Comparison of ENCODE assay signal across 8 cellular contexts in the genomic region with DNA sequence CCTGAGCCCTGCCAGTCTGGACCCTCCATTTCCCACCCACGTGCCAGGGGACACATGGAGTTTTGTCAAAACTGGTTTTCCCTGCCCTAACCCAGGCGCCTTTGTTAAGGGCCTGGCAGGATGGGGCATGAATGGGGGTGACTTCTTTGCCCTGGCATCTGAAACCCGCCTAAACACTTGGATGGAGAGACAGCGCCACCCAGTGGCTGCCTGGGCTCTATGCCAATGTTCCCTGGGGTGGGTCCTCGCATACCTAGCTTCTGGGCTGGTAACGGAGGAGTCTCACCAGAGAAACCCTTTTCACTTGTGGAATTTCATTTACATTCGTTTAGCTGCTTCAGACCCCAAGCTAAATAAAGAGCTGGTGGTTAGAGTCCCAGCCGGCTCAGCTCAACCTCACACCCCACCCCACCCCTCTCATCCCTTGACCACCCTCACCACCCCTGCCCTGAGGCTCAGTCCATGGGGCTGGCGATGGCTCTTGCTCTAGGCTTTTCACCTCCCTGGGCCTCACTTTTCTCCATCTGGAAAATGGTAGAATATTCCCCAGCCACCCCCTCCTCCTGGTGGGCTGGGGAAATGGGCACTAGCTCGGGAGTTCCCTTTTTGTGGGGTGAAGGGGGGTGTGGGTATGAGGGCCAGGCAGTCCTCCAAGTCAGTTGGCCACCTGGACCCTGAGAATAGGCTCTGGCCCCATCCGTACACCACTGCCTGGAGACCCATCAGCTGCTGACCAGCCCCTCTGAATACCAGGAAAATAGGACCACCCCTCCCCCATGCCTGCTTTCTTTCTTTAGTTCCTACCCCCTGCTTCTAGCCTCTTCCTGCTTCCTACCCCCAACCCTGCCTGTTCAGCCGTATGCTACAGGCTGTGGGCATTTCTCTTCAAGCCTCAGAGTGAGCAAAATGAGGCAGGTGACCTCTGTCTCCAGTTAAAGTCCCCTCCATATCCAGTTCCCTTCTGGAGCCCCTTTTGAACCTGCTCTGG. TPM values are rescaled to one million over a fixed set of nuclear protein-coding genes. Genes with fewer than 3 reads are reported as not detected.
DNase-seq lines count a peak whose midpoint lies in the region; ATAC-seq and TF ChIP-seq lines count a peak whose summit lies in the region.

No MANE protein-coding gene starts in this region.

- no peaks in the 10 kb centered on the region for H4K20me1 ChIP-seq in SU-DHL-6 (ENCODE audit: low read depth, low read length)

- H3K4me3 ChIP-seq in MG63 (no peak overlapping the region), SU-DHL-6 (ENCODE audit: insufficient read depth, low read length, poor library complexity, severe bottlenecking) (no peak overlapping the region), adrenal gland (no peak overlapping the region)

- H3K9me3 ChIP-seq in MG63 (no peaks in the 10 kb centered on the region), SU-DHL-6 (ENCODE audit: insufficient read depth, low read length) (no peaks in the 10 kb centered on the region), adrenal gland (replicated peaks in 1 of 3) (no peaks in the 10 kb centered on the region)

- peak; percentile 64 for ATAC-seq in GM18870 (IDR thresholded peaks at IDR 0.05; ENCODE audit: unreplicated experiment)
- peak; percentile 88 for ATAC-seq in left ventricle myocardium superior

- no peak overlapping the region for H3K9ac ChIP-seq in SU-DHL-6 (ENCODE audit: low read length)

- no peaks in the 10 kb centered on the region for H3K9me2 ChIP-seq in SU-DHL-6 (replicated peaks; ENCODE audit: insufficient read depth, low read length)

- H3K27me3 ChIP-seq in MG63: no peaks in the 10 kb centered on the region
- H3K27me3 ChIP-seq in SU-DHL-6 (ENCODE audit: low read length): no peaks in the 10 kb centered on the region
- peaks cover 22% of the 10 kb centered on the region for H3K27me3 ChIP-seq in adrenal gland

- WGBS in adrenal gland, 4 donors: 0 to 26% (median 17%) methylated on average over 1 to 12 of the region's 12 CpGs

- H3K4me1 ChIP-seq in adrenal gland (replicated peaks in 1 of 2): no peaks in the 10 kb centered on the region

- intact Hi-C loops in adrenal gland (cut with DNase I) (loop anchor here (2.0 to 5.0 kb wide), 2 partner anchors 130 to 396 kb away; no protein-coding TSS in a partner anchor), left ventricle myocardium superior (cut with micrococcal nuclease) (no loop called here)

- H3K4me2 ChIP-seq in SU-DHL-6 (ENCODE audit: low read depth, low read length, poor library complexity, severe bottlenecking): no peak overlapping the region

- H3K27ac ChIP-seq in SU-DHL-6 (ENCODE audit: low read depth, low read length) (no peak overlapping the region), adrenal gland (no peak overlapping the region)

- no peaks in the 10 kb centered on the region for H3F3A ChIP-seq in SU-DHL-6 (ENCODE audit: insufficient read depth)

- H2AFZ ChIP-seq in SU-DHL-6 (ENCODE audit: low read depth, low read length, severe bottlenecking): no peak overlapping the region

- TF ChIP-seq POLR2A in adrenal gland (IDR thresholded peaks at IDR 0.05): no peak

- peak; percentile 82 for DNase-seq in AG08396 (ENCODE audit: low spot score)
- peak; percentile 47 for DNase-seq in MG63
- peak; percentile 48 to 76 (median 68) for DNase-seq in adrenal gland
- peak; percentile 78 for DNase-seq in left ventricle myocardium superior
- DNase-seq in renal cortical epithelial cell (ENCODE audit: low read depth): peak; percentile 33
- no peak for DNase-seq in T1000 (lab: John Stamatoyannopoulos, UW)

- no peaks in the 10 kb centered on the region for H3K79me2 ChIP-seq in SU-DHL-6 (ENCODE audit: insufficient read depth, low read length)

- TF ChIP-seq CTCF in SU-DHL-6 (IDR thresholded peaks at IDR 0.05; ENCODE audit: insufficient read depth, low read length, poor library complexity, severe bottlenecking) (peak; percentile 18), adrenal gland (IDR thresholded peaks at IDR 0.05) (peak; percentile 61 to 87 (median 72))

- no peaks in the 10 kb centered on the region for H3K36me3 ChIP-seq in MG63
- H3K36me3 ChIP-seq in SU-DHL-6 (ENCODE audit: low read length): no peaks in the 10 kb centered on the region
- H3K36me3 ChIP-seq in adrenal gland (replicated peaks in 1 of 2): no peaks in the 10 kb centered on the region

RNA-seq across cellular contexts. Expression of gene PJA1, which starts 57.1 kb away (rescaled TPM):
- total RNA-seq in MG63 (2014; rRNA removed; shearing (Covaris generic); ENCODE audit: low replicate concordance): 25.3 and 35.2 TPM in 2 replicates
- total RNA-seq in adrenal gland: 10 to 100 TPM; 16.7 to 27.6 (median 23.4) TPM
- 10 to 100 TPM in 1 of 3 donors, 1 to 10 TPM in 2; 4.7 to 46.1 (median 7.3) TPM for polyA plus RNA-seq in adrenal gland
- 11.7 TPM for total RNA-seq in left ventricle myocardium superior
- 38.0 and 47.1 TPM in 2 replicates for total RNA-seq in renal cortical epithelial cell
